ENCODE assay signal across 17 cellular contexts in genomic region chr10:88159127-88159829, GRCh38.
A peak's percentile ranks its signal among the peaks of the same experiment; 100 is the strongest.
DNase-seq lines count a peak whose midpoint lies in the region; ATAC-seq and TF ChIP-seq lines count a peak whose summit lies in the region.
"Had no signal": no experiment of that assay in that cellular context is flagged by ENCODE, and none has a peak within 500 bp of the region (broad histone marks: within the 10 kb centered on the region; RNA-seq: fewer than 3 reads in every experiment).

No MANE protein-coding gene starts in this region.

- peaks cover 5% of the 10 kb centered on the region for H3K9me3 Mint-ChIP-seq in mesothelial cell of epicardium
- H3K9me3 Mint-ChIP-seq: IgD-negative memory B cell; natural killer cell treated with Interleukin-12 subunit alpha and Interleukin-12 subunit beta and Interleukin-15 and Interleukin-18, amount 100 ng/mL, for 72 hours had no signal

- peak overlapping the region; percentile 6 for H3K27ac Mint-ChIP-seq in mesothelial cell of epicardium
- H3K27ac Mint-ChIP-seq: endodermal cell, IgD-negative memory B cell had no signal

- TF ChIP-seq POLR2A in heart left ventricle (IDR thresholded peaks at IDR 0.05): no peak
- no peak for TF ChIP-seq POLR2A in breast epithelium (IDR thresholded peaks at IDR 0.05)
- no peak for TF ChIP-seq POLR2A in vagina (IDR thresholded peaks at IDR 0.05)

- ATAC-seq in heart left ventricle (no peak), Right ventricle myocardium superior (ENCODE audit: poor library complexity) (no peak)
- ATAC-seq: natural killer cell treated with Interleukin-12 subunit alpha and Interleukin-12 subunit beta and Interleukin-15 and Interleukin-18, amount 100 ng/mL, for 72 hours; right cardiac atrium had no signal

- H3K9me3 ChIP-seq in heart left ventricle: no peaks in the 10 kb centered on the region
- no peaks in the 10 kb centered on the region for H3K9me3 ChIP-seq in breast epithelium
- H3K9me3 ChIP-seq in vagina: no peaks in the 10 kb centered on the region

- H3K4me3 ChIP-seq in heart left ventricle (no peak overlapping the region), breast epithelium (no peak overlapping the region), vagina (no peak overlapping the region)

- TF ChIP-seq CTCF in heart left ventricle (IDR thresholded peaks at IDR 0.05) (no peak), breast epithelium (IDR thresholded peaks at IDR 0.05) (no peak), mesothelial cell of epicardium (IDR thresholded peaks at IDR 0.05; ENCODE audit: unreplicated experiment) (no peak), vagina (IDR thresholded peaks at IDR 0.05) (no peak)

- 56 to 60% (median 57%) methylated on average over 3 of the region's 3 CpGs for WGBS in heart left ventricle, 4 donors

- H3K36me3 ChIP-seq in heart left ventricle: no peaks in the 10 kb centered on the region
- no peaks in the 10 kb centered on the region for H3K36me3 ChIP-seq in breast epithelium
- no peaks in the 10 kb centered on the region for H3K36me3 ChIP-seq in vagina
- H3K36me3 ChIP-seq: WERI-Rb-1 had no signal

- intact Hi-C loops in heart left ventricle (cut with DNase I) (loop anchor here in 1 of 10 donors (10.0 kb wide), 1 partner anchor 56 kb away; no protein-coding TSS in a partner anchor), Right ventricle myocardium superior (cut with DNase I) (loop anchor here (10.0 kb wide), 1 partner anchor 216 kb away; no protein-coding TSS in a partner anchor), breast epithelium (cut with DNase I; ENCODE audit: low total_unique reads) (no loop called here), vagina (cut with DNase I) (loop anchor here (5.0 kb wide), 1 partner anchor 98 kb away; no protein-coding TSS in a partner anchor), head of caudate nucleus (cut with DNase I) (no loop called here)

- H3K4me3 Mint-ChIP-seq in mesothelial cell of epicardium: no peak overlapping the region
- H3K4me3 Mint-ChIP-seq: endodermal cell; IgD-negative memory B cell; natural killer cell treated with Interleukin-12 subunit alpha and Interleukin-12 subunit beta and Interleukin-15 and Interleukin-18, amount 100 ng/mL, for 72 hours had no signal

- no peaks in the 10 kb centered on the region for H3K36me3 Mint-ChIP-seq in mesothelial cell of epicardium
- H3K36me3 Mint-ChIP-seq: IgD-negative memory B cell; natural killer cell treated with Interleukin-12 subunit alpha and Interleukin-12 subunit beta and Interleukin-15 and Interleukin-18, amount 100 ng/mL, for 72 hours had no signal

- H3K27ac ChIP-seq in heart left ventricle (peak overlapping the region in 10 of 12 donors; percentile 38 to 85 (median 56)), breast epithelium (peak overlapping the region; percentile 41 to 68), vagina (peak overlapping the region; percentile 82)
- H3K27ac ChIP-seq: WERI-Rb-1 had no signal

- H3K4me1 ChIP-seq in heart left ventricle: peaks cover 0 to 26% (median 6%) of the 10 kb centered on the region in 12 donors
- H3K4me1 ChIP-seq in breast epithelium: peaks cover 0 to 4% of the 10 kb centered on the region in 2 donors
- peaks cover 22% of the 10 kb centered on the region for H3K4me1 ChIP-seq in vagina

- no peaks in the 10 kb centered on the region for H3K27me3 ChIP-seq in heart left ventricle
- H3K27me3 ChIP-seq in breast epithelium: no peaks in the 10 kb centered on the region
- H3K27me3 ChIP-seq in vagina: no peaks in the 10 kb centered on the region

- DNase-seq in heart left ventricle (no peak), Right ventricle myocardium superior (no peak), breast epithelium (ENCODE audit: low spot score in 2 of 2) (no peak), mesothelial cell of epicardium (ENCODE audit: low spot score in 2 of 2, unreplicated experiment in 2 of 2) (no peak), vagina (ENCODE audit: extremely low spot score in 2 of 2) (no peak), NCI-H446 (lab: John Stamatoyannopoulos, UW) (no peak), head of caudate nucleus (no peak)
- no peak for DNase-seq in central memory CD4-positive, alpha-beta T cell
- DNase-seq: activated gamma-delta T cell treated with Interleukin-2 at 50 U/mL for 16 hours; endodermal cell; GOT3; NCI-H526; right cardiac atrium; stimulated activated naive CD4-positive, alpha-beta T cell treated with Interleukin-2 at 50 U/mL for 16 hours; WERI-Rb-1 had no signal

- no peaks in the 10 kb centered on the region for H3K27me3 Mint-ChIP-seq in mesothelial cell of epicardium (ENCODE audit: low read depth)
- H3K27me3 Mint-ChIP-seq: IgD-negative memory B cell; natural killer cell treated with Interleukin-12 subunit alpha and Interleukin-12 subunit beta and Interleukin-15 and Interleukin-18, amount 100 ng/mL, for 72 hours had no signal

- peaks cover 22% of the 10 kb centered on the region for H3K4me1 Mint-ChIP-seq in mesothelial cell of epicardium

Comparison
In these comparisons a context has a peak if more than half of its experiments do, and no peak if none do; other contexts are left out.
1. intact Hi-C loops: an anchor here in Right ventricle myocardium superior (10.0 kb wide) and vagina (5.0 kb wide); none called in breast epithelium and head of caudate nucleus.